Comparison of ENCODE assay signal across 9 cellular contexts in the genomic region with DNA sequence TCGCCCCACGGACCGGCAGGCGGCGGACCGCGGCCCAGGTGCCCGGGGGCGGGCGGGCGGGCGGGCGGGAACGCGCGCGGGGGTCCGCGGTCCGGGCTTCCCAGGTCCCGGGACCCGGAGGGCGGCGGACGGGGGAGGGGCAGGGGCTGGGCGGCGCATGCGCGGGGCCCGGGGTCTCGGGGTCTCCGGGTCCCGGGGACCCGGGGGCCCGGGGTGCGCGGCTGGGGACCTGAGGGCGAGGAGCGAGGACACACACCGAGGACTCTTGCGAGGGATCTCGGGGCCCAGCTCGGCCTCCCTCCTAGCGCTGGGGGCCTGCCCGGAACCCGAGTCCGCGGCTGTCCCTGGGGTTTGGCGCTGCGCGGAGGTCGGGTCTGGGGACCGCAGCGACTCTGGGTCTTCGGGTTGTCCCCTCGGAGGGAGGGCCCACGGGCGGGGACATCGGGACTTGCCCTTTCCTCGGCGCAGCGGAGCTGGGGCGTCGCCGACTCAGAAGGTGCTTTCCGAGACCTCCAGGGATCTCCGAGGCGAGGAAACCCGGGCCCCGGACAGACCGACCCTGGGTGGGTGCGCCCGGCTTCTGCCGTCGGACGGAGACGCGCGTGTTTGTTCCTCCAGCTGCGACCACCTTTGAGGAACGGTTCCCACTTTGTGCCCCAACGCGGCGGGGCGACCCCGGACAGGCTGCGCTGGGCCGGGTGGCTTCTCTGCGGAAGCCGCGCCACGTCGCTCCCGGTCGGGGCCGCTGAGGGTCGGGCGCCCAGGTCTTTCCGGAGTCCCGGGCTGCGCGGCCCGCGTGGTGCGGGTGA. TPM values are rescaled to one million over a fixed set of nuclear protein-coding genes. Genes with fewer than 3 reads are reported as not detected.
A peak's percentile ranks its signal among the peaks of the same experiment; 100 is the strongest.
DNase-seq lines count a peak whose midpoint lies in the region; ATAC-seq, FAIRE-seq and TF ChIP-seq lines count a peak whose summit lies in the region.
"Had no signal": no experiment of that assay in that cellular context is flagged by ENCODE, and none has a peak within 500 bp of the region (broad histone marks: within the 10 kb centered on the region; RNA-seq: fewer than 3 reads in every experiment).

No MANE protein-coding gene starts in this region.

- H3K4me3 ChIP-seq in heart left ventricle, result peak overlapping the region; percentile 50 to 99 (median 93)

- peaks cover 0 to 29% (median 9%) of the 10 kb centered on the region in 9 donors for H3K36me3 ChIP-seq in heart left ventricle

- H3K9me3 ChIP-seq in heart left ventricle, result no peaks in the 10 kb centered on the region

- intact Hi-C loops in heart left ventricle (cut with DNase I), result loop anchor here in 7 of 10 donors (2.0 to 10.0 kb wide), 7 partner anchors 36 to 146 kb away; a partner anchor contains a TSS

- no peak for TF ChIP-seq CTCF in heart left ventricle (IDR thresholded peaks at IDR 0.05)

- peak; percentile 30 for FAIRE-seq in GM12892 (lab: Jason Lieb, UNC)
- FAIRE-seq: endometrium had no signal

- TF ChIP-seq POLR2A in GM12892 (IDR thresholded peaks at IDR 0.05; ENCODE audit: low read depth, low read length), result 0 out of 2 replicates have a peak, but pooled peaks have one; percentile 37
- no peak for TF ChIP-seq POLR2A in heart left ventricle (IDR thresholded peaks at IDR 0.05)

- DNase-seq in GM12892 (ENCODE audit: insufficient read length) (peak; percentile 63), RKO (ENCODE audit: low spot score) (peak; percentile 30), heart left ventricle (peak in 3 of 5 donors; percentile 50 to 75 (median 62)), retina (peak; percentile 70), NCI-H446 (lab: John Stamatoyannopoulos, UW) (no peak), DMS79 treated with DMSO at 0.1 percent for 48 hours (lab: John Stamatoyannopoulos, UW) (no peak)
- DNase-seq in activated naive CD4-positive, alpha-beta T cell treated with Interleukin-2 at 50 U/mL for 16 hours, result peak; percentile 67

- ATAC-seq in HG02678 (IDR thresholded peaks at IDR 0.05; ENCODE audit: unreplicated experiment) (peak; percentile 27), heart left ventricle (peak in 2 of 4 donors; percentile 2 to 13)

- WGBS in heart left ventricle, 4 donors, result 0 to 1% (median 0%) methylated on average over 2 to 105 of the region's 105 CpGs

- H3K27ac ChIP-seq in heart left ventricle, result peak overlapping the region; percentile 28 to 98 (median 92)

- H3K4me1 ChIP-seq in heart left ventricle, result peaks cover 3 to 64% (median 35%) of the 10 kb centered on the region in 12 donors

- H3K27me3 ChIP-seq in heart left ventricle, result no peaks in the 10 kb centered on the region

RNA-seq across cellular contexts. Expression of a gene that starts 0.5 kb away (rescaled TPM):
- 6.2 TPM for polyA plus RNA-seq in GM12892 (2012; ENCODE audit: missing spikeins)
- 10 to 100 TPM; 51.0 to 96.4 (median 83.6) TPM for total RNA-seq in heart left ventricle
- 10 to 100 TPM; 21.1 to 60.9 TPM for polyA plus RNA-seq in heart left ventricle

Comparison
In these comparisons a context has a peak if more than half of its experiments do, and no peak if none do; other contexts are left out.
1. DNase-seq: peak in GM12892 (single experiment), RKO (single experiment), activated naive CD4-positive, alpha-beta T cell treated with Interleukin-2 at 50 U/mL for 16 hours (single experiment), heart left ventricle (3 of 5) and retina (single experiment); none in NCI-H446 (0 of 2) and DMS79 treated with DMSO at 0.1 percent for 48 hours (single experiment).